ENCODE assay signal across 2 cellular contexts in the genomic region with DNA sequence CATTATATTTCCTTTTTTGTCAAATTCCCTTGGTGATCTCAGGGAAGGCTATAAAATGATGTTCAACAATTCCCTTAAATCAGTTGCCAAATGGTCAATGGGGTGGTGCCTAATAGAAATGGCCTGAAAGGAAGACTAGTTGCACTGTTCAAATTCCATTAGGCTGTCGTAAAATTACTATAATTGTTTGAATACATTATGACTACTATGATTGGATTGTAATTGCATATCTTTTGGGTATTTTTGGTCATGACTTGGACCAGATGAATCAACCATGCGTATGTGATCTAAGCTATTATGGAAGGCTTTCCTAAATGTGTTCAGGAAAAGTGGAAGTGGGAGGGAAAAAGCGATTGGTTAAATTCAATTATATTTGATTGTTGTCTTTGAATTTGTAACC.
TF ChIP-seq lines count a peak whose summit lies in the region.

No MANE protein-coding gene starts in this region.

TF ChIP-seq in SK-N-SH, 30 proteins besides CTCF, POLR2A, EP300 and RAD21 (continued from another document):
- TF ChIP-seq MXI1 (IDR thresholded peaks at IDR 0.05; ENCODE audit: low read depth, low read length) (no peak), TCF12 (IDR thresholded peaks at IDR 0.05) (peak; percentile 26; the same call in 1 of the 2 replicates), SMC3 (IDR thresholded peaks at IDR 0.05; ENCODE audit: low read depth, low read length) (no peak), RXRA (IDR thresholded peaks at IDR 0.05; ENCODE audit: borderline replicate concordance, low read depth) (no peak), RCOR1 (IDR thresholded peaks at IDR 0.05; ENCODE audit: low read length) (no peak), JUND (IDR thresholded peaks at IDR 0.05) (0 out of 2 replicates have a peak, but pooled peaks have one; percentile 12), RFX5 (IDR thresholded peaks at IDR 0.05; ENCODE audit: low read length) (no peak), FOSL2 (IDR thresholded peaks at IDR 0.05; ENCODE audit: borderline replicate concordance, low read depth) (no peak), TAF1 (IDR thresholded peaks at IDR 0.05; ENCODE audit: borderline replicate concordance, low read depth, low read length) (no peak), POLR2AphosphoS5 (IDR thresholded peaks at IDR 0.05; ENCODE audit: low read depth, low read length) (no peak)
- TF ChIP-seq, protein P1, sequence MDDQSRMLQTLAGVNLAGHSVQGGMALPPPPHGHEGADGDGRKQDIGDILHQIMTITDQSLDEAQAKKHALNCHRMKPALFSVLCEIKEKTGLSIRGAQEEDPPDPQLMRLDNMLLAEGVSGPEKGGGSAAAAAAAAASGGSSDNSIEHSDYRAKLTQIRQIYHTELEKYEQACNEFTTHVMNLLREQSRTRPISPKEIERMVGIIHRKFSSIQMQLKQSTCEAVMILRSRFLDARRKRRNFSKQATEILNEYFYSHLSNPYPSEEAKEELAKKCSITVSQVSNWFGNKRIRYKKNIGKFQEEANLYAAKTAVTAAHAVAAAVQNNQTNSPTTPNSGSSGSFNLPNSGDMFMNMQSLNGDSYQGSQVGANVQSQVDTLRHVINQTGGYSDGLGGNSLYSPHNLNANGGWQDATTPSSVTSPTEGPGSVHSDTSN (IDR thresholded peaks at IDR 0.05): no peak
- TF ChIP-seq, protein P2, sequence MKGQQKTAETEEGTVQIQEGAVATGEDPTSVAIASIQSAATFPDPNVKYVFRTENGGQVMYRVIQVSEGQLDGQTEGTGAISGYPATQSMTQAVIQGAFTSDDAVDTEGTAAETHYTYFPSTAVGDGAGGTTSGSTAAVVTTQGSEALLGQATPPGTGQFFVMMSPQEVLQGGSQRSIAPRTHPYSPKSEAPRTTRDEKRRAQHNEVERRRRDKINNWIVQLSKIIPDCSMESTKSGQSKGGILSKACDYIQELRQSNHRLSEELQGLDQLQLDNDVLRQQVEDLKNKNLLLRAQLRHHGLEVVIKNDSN (IDR thresholded peaks at IDR 0.05; ENCODE audit: borderline replicate concordance, low read depth): no peak
- TF ChIP-seq, protein P3, sequence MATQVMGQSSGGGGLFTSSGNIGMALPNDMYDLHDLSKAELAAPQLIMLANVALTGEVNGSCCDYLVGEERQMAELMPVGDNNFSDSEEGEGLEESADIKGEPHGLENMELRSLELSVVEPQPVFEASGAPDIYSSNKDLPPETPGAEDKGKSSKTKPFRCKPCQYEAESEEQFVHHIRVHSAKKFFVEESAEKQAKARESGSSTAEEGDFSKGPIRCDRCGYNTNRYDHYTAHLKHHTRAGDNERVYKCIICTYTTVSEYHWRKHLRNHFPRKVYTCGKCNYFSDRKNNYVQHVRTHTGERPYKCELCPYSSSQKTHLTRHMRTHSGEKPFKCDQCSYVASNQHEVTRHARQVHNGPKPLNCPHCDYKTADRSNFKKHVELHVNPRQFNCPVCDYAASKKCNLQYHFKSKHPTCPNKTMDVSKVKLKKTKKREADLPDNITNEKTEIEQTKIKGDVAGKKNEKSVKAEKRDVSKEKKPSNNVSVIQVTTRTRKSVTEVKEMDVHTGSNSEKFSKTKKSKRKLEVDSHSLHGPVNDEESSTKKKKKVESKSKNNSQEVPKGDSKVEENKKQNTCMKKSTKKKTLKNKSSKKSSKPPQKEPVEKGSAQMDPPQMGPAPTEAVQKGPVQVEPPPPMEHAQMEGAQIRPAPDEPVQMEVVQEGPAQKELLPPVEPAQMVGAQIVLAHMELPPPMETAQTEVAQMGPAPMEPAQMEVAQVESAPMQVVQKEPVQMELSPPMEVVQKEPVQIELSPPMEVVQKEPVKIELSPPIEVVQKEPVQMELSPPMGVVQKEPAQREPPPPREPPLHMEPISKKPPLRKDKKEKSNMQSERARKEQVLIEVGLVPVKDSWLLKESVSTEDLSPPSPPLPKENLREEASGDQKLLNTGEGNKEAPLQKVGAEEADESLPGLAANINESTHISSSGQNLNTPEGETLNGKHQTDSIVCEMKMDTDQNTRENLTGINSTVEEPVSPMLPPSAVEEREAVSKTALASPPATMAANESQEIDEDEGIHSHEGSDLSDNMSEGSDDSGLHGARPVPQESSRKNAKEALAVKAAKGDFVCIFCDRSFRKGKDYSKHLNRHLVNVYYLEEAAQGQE (IDR thresholded peaks at IDR 0.05; ENCODE audit: low read depth, low read length): no peak
TF ChIP-seq in SK-N-SH: peak in this region for 4.

TF ChIP-seq in SK-N-SH treated with all-trans-retinoic acid at 6 μM for 48 hours, 23 proteins besides CTCF, POLR2A, EP300 and RAD21 (continued from another document):
- TF ChIP-seq, protein P4, sequence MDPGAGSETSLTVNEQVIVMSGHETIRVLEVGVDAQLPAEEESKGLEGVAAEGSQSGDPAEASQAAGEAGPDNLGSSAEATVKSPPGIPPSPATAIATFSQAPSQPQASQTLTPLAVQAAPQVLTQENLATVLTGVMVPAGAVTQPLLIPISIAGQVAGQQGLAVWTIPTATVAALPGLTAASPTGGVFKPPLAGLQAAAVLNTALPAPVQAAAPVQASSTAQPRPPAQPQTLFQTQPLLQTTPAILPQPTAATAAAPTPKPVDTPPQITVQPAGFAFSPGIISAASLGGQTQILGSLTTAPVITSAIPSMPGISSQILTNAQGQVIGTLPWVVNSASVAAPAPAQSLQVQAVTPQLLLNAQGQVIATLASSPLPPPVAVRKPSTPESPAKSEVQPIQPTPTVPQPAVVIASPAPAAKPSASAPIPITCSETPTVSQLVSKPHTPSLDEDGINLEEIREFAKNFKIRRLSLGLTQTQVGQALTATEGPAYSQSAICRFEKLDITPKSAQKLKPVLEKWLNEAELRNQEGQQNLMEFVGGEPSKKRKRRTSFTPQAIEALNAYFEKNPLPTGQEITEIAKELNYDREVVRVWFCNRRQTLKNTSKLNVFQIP (CRISPR knock-in tag; IDR thresholded peaks at IDR 0.05; ENCODE audit: borderline replicate concordance, low read depth): no peak
- TF ChIP-seq ISL1 (CRISPR knock-in tag; IDR thresholded peaks at IDR 0.05): no peak
- TF ChIP-seq, protein P5, sequence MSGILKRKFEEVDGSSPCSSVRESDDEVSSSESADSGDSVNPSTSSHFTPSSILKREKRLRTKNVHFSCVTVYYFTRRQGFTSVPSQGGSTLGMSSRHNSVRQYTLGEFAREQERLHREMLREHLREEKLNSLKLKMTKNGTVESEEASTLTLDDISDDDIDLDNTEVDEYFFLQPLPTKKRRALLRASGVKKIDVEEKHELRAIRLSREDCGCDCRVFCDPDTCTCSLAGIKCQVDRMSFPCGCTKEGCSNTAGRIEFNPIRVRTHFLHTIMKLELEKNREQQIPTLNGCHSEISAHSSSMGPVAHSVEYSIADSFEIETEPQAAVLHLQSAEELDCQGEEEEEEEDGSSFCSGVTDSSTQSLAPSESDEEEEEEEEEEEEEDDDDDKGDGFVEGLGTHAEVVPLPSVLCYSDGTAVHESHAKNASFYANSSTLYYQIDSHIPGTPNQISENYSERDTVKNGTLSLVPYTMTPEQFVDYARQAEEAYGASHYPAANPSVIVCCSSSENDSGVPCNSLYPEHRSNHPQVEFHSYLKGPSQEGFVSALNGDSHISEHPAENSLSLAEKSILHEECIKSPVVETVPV (CRISPR knock-in tag; IDR thresholded peaks at IDR 0.05): no peak
- TF ChIP-seq ZFP3 (CRISPR knock-in tag; IDR thresholded peaks at IDR 0.05): no peak
- TF ChIP-seq ZNF8 (CRISPR knock-in tag; IDR thresholded peaks at IDR 0.05): no peak
- no peak for TF ChIP-seq SNAI2 (CRISPR knock-in tag; IDR thresholded peaks at IDR 0.05)
- TF ChIP-seq GLIS3 (CRISPR knock-in tag; IDR thresholded peaks at IDR 0.05): no peak
- TF ChIP-seq TOX (CRISPR knock-in tag; IDR thresholded peaks at IDR 0.05; ENCODE audit: borderline replicate concordance): no peak
